35 cellular contexts compared by ENCODE assay signal in the genomic region with DNA sequence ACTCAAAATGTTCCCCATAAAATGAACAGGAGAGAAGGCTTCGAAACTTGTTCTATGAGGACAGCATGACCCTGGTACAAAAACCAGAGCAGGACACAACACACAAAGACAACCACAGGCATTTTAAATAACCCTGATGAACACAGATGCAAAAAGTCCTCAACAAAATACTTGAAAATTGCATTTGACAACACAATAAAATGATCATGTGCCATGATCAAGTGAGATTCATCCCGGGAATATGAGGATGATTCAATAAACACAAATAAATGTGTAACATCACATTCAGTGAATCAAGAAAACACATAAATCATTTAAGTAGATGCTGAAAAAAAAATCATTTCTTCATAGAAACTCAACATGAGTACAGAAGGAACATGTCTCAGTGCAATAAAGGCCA.
"Had no signal": no experiment of that assay in that cellular context is flagged by ENCODE, and none has a peak within 500 bp of the region (broad histone marks: within the 10 kb centered on the region; RNA-seq: fewer than 3 reads in every experiment).

No MANE protein-coding gene starts in this region.

- H3K4me3 ChIP-seq: MG63 had no signal

- DNase-seq: Karpas-422, Kasumi-1, MG63, MM.1S, MV-4-11, NCI-H1048, NCI-H1092, NCI-H1092 treated with DMSO at 0.1 percent for 48 hours, NCI-H1105, NCI-H1105 treated with DMSO at 0.1 percent for 48 hours, NCI-H1417, NCI-H1417 treated with DMSO at 0.1 percent for 48 hours, NCI-H1436, NCI-H1436 treated with DMSO at 0.1 percent for 48 hours, NCI-H146, NCI-H1694, NCI-H1694 treated with DMSO at 0.1 percent for 48 hours, NCI-H187, NCI-H187 treated with DMSO at 0.1 percent for 48 hours, NCI-H1930, NCI-H2029, NCI-H2029 treated with DMSO at 0.1 percent for 48 hours, NCI-H2081, NCI-H2081 treated with DMSO at 0.1 percent for 48 hours, NCI-H2107, NCI-H2171, NCI-H2171 treated with DMSO at 0.1 percent for 48 hours, NCI-H2227 treated with DMSO at 0.1 percent for 48 hours, NCI-H226, NCI-H345, NCI-H446, NCI-H446 treated with DMSO at 0.1 percent for 48 hours, NCI-H510A, NCI-H510A treated with DMSO at 0.1 percent for 48 hours had no signal

- H3K9ac ChIP-seq: KMS-11 had no signal

- H3K4me2 ChIP-seq: KMS-11 had no signal

- H3K36me3 ChIP-seq: MG63 had no signal

- H3K27ac ChIP-seq: KMS-11 had no signal

- H3K9me3 ChIP-seq: MG63 had no signal
